12 cellular contexts compared by ENCODE assay signal in the genomic region with DNA sequence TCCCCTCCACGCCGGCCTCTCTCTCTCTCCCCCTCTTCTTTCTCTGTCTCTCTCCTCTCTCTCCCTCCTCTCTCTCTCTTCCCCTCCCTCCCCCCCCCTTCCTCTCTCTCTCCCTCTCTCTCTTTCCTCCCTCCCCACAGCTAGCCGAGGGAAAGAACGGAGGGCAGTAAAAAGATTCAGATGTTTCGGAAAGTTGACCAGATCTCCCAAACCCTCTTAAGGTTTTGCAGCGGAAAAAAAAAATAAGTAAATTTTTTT. TPM values are rescaled to one million over a fixed set of nuclear protein-coding genes. Genes with fewer than 3 reads are reported as not detected.
DNase-seq lines count a peak whose midpoint lies in the region; FAIRE-seq and TF ChIP-seq lines count a peak whose summit lies in the region.
"Had no signal": no experiment of that assay in that cellular context is flagged by ENCODE, and none has a peak within 500 bp of the region (broad histone marks: within the 10 kb centered on the region; RNA-seq: fewer than 3 reads in every experiment).

No MANE protein-coding gene starts in this region.

- H3K36me3 ChIP-seq in astrocyte (ENCODE audit: insufficient read depth, low read length) (no peaks in the 10 kb centered on the region), mesenchymal stem cell (ENCODE audit: control insufficient read depth in 1 of 2, insufficient read depth in 2 of 2, low read depth in 1 of 2, low read length in 2 of 2) (no peaks in the 10 kb centered on the region), suprapubic skin (no peaks in the 10 kb centered on the region)

- DNase-seq in NCI-H1105 treated with DMSO at 0.1 percent for 48 hours (lab: John Stamatoyannopoulos, UW): peak; percentile 7
- DNase-seq in NCI-H1105 (lab: John Stamatoyannopoulos, UW): no peak
- no peak for DNase-seq in astrocyte (ENCODE audit: low read depth)
- DNase-seq in mesenchymal stem cell: no peak
- no peak for DNase-seq in suprapubic skin (ENCODE audit: low spot score in 2 of 2)
- DNase-seq in SKM-1 treated with dmso at 0.1 percent for 144 hours (lab: John Stamatoyannopoulos, UW; ENCODE audit: unreplicated experiment): no peak
- no peak for DNase-seq in NCI-H82 treated with DMSO at 0.1 percent for 48 hours (lab: John Stamatoyannopoulos, UW; ENCODE audit: unreplicated experiment)
- DNase-seq in SW 1271 (lab: John Stamatoyannopoulos, UW): no peak
- DNase-seq: DMS153, NCI-H1436 treated with DMSO at 0.1 percent for 48 hours had no signal

- 0% methylated on average over 4 of the region's 6 CpGs for WGBS in mesenchymal stem cell
- WGBS in suprapubic skin: 3% methylated on average over 6 of the region's 6 CpGs

- H3K18ac ChIP-seq in mesenchymal stem cell (ENCODE audit: low read depth in 1 of 2, low read length in 2 of 2): no peak overlapping the region

- peaks cover 82% of the 10 kb centered on the region for H3K27me3 Mint-ChIP-seq in astrocyte (ENCODE audit: low read depth, unreplicated experiment)

- H2AK5ac ChIP-seq in mesenchymal stem cell (ENCODE audit: low read length, severe bottlenecking): no peak overlapping the region

- H3K9me3 Mint-ChIP-seq in astrocyte (ENCODE audit: unreplicated experiment): peaks cover 9% of the 10 kb centered on the region

- H3K4me1 Mint-ChIP-seq in astrocyte (ENCODE audit: low read depth, unreplicated experiment): no peaks in the 10 kb centered on the region

- no peak for TF ChIP-seq POLR2A in suprapubic skin (IDR thresholded peaks at IDR 0.05)

- H3K4me3 Mint-ChIP-seq in astrocyte (ENCODE audit: unreplicated experiment): no peak overlapping the region

- no peak for TF ChIP-seq EP300 in suprapubic skin (IDR thresholded peaks at IDR 0.05)

- peaks cover 91% of the 10 kb centered on the region for H3K27me3 ChIP-seq in astrocyte (ENCODE audit: insufficient read depth, low read length)
- H3K27me3 ChIP-seq in mesenchymal stem cell (ENCODE audit: control insufficient read depth in 1 of 2, insufficient read depth in 1 of 2, low read length in 2 of 2): peaks cover 94 to 99% of the 10 kb centered on the region in 2 experiments
- peaks cover 100% of the 10 kb centered on the region for H3K27me3 ChIP-seq in suprapubic skin

- no peak overlapping the region for H2BK120ac ChIP-seq in mesenchymal stem cell (ENCODE audit: low read depth, low read length)

- no peaks in the 10 kb centered on the region for H3K9me3 ChIP-seq in astrocyte (ENCODE audit: insufficient read depth, low read depth, low read length)
- no peaks in the 10 kb centered on the region for H3K9me3 ChIP-seq in mesenchymal stem cell (ENCODE audit: control insufficient read depth, low read length)
- H3K9me3 ChIP-seq in suprapubic skin: no peaks in the 10 kb centered on the region

- H3K23ac ChIP-seq in mesenchymal stem cell (ENCODE audit: low read length in 2 of 2): no peak overlapping the region

- no peaks in the 10 kb centered on the region for H3K79me1 ChIP-seq in mesenchymal stem cell (replicated peaks; ENCODE audit: low read length, poor library complexity, severe bottlenecking)

- H2BK5ac ChIP-seq in mesenchymal stem cell (ENCODE audit: low read depth, low read length, poor library complexity, severe bottlenecking): no peak overlapping the region

- H4K91ac ChIP-seq in mesenchymal stem cell (ENCODE audit: low read length): no peak overlapping the region

- FAIRE-seq in astrocyte (lab: Jason Lieb, UNC): no peak

- no peak overlapping the region for H3K27ac ChIP-seq in astrocyte (ENCODE audit: low read depth, low read length)
- no peak overlapping the region for H3K27ac ChIP-seq in mesenchymal stem cell (ENCODE audit: low read length, poor library complexity, severe bottlenecking)
- no peak overlapping the region for H3K27ac ChIP-seq in suprapubic skin

- H3K14ac ChIP-seq in mesenchymal stem cell (ENCODE audit: low read length in 2 of 2): no peak overlapping the region

- H3K4me2 ChIP-seq in astrocyte (ENCODE audit: low read length) (peak overlapping the region; percentile 73), mesenchymal stem cell (ENCODE audit: low read length, poor library complexity, severe bottlenecking) (peak overlapping the region; percentile 68)

- TF ChIP-seq CTCF in astrocyte (IDR thresholded peaks at IDR 0.05; ENCODE audit: insufficient read depth, low read depth, low read length) (no peak), suprapubic skin (IDR thresholded peaks at IDR 0.05) (no peak)

- H3K4ac ChIP-seq in mesenchymal stem cell (ENCODE audit: low read depth in 1 of 2, low read length in 2 of 2): no peak overlapping the region

- no peaks in the 10 kb centered on the region for H3K36me3 Mint-ChIP-seq in astrocyte (ENCODE audit: low read depth, unreplicated experiment)
- H3K36me3 Mint-ChIP-seq: activated naive CD8-positive, alpha-beta T cell had no signal

- no peaks in the 10 kb centered on the region for H3K79me2 ChIP-seq in astrocyte (ENCODE audit: insufficient read depth, low read length)

- no peak overlapping the region for H2BK15ac ChIP-seq in mesenchymal stem cell (ENCODE audit: low read depth, poor library complexity, severe bottlenecking)

- H2AFZ ChIP-seq in astrocyte (ENCODE audit: low read depth, low read length): peak overlapping the region; percentile 41
- H2AFZ ChIP-seq in mesenchymal stem cell (ENCODE audit: low read depth, low read length): no peak overlapping the region

- no peak overlapping the region for H3K27ac Mint-ChIP-seq in astrocyte (ENCODE audit: unreplicated experiment)
- H3K27ac Mint-ChIP-seq: activated naive CD8-positive, alpha-beta T cell had no signal

- H3K9ac ChIP-seq in astrocyte (ENCODE audit: low read length) (no peak overlapping the region), mesenchymal stem cell (ENCODE audit: low read length) (no peak overlapping the region)

- no peak overlapping the region for H3K4me3 ChIP-seq in astrocyte (ENCODE audit: insufficient read depth, low read depth, low read length)
- peak overlapping the region in 1 of 2 experiments; percentile 65 for H3K4me3 ChIP-seq in mesenchymal stem cell (ENCODE audit: insufficient read depth in 1 of 2, low read depth in 1 of 2, low read length in 2 of 2)
- peak overlapping the region; percentile 49 for H3K4me3 ChIP-seq in suprapubic skin

- H3K4me1 ChIP-seq in astrocyte (ENCODE audit: insufficient read depth, low read length) (peaks cover 3% of the 10 kb centered on the region), mesenchymal stem cell (ENCODE audit: control insufficient read depth, insufficient read depth, low read depth, low read length) (peaks cover 16% of the 10 kb centered on the region), suprapubic skin (peaks cover 37% of the 10 kb centered on the region)

- H4K20me1 ChIP-seq in astrocyte (ENCODE audit: insufficient read depth, low read length): peaks cover 21% of the 10 kb centered on the region

- H2BK12ac ChIP-seq in mesenchymal stem cell (ENCODE audit: low read length in 2 of 2): no peak overlapping the region

- H4K8ac ChIP-seq in mesenchymal stem cell (ENCODE audit: low read length): no peak overlapping the region

RNA-seq across cellular contexts. Expression of gene ALX4, which starts 0.2 kb away (rescaled TPM):
- not detected in 2 replicates for total RNA-seq in astrocyte
- not detected for polyA plus RNA-seq in mesenchymal stem cell (2013, experiment 1 of 2)
- polyA plus RNA-seq in mesenchymal stem cell (2013, experiment 2 of 2): not detected
- 1 to 10 TPM in 1 of 4 donors, under 1 TPM in 2, not detected in 1; 0.21 to 1.1 (median 0.34) TPM for total RNA-seq in suprapubic skin
- total RNA-seq: dermis microvascular lymphatic vessel endothelial cell had no signal
